In genomic region chr17:67244621-67245072, GRCh38 we compare ENCODE assay signal across 8 cellular contexts. TPM values are rescaled to one million over a fixed set of nuclear protein-coding genes. Genes with fewer than 3 reads are reported as not detected.
A peak's percentile ranks its signal among the peaks of the same experiment; 100 is the strongest.
DNase-seq lines count a peak whose midpoint lies in the region; ATAC-seq and TF ChIP-seq lines count a peak whose summit lies in the region.

No MANE protein-coding gene starts in this region.

- H3K36me3 ChIP-seq in heart right ventricle = peaks cover 0 to 25% (median 0%) of the 10 kb centered on the region in 9 donors

- peak overlapping the region; percentile 89 to 94 for H3K4me3 Mint-ChIP-seq in activated T-cell treated with anti-CD3 and anti-CD28 coated beads, Interleukin-2, amount 50 U/mL, for 72 hours
- peak overlapping the region; percentile 81 for H3K4me3 Mint-ChIP-seq in activated CD8-positive, alpha-beta T cell treated with anti-CD3 and anti-CD28 coated beads for 36 hours

- CTCF ChIA-PET in activated CD8-positive, alpha-beta T cell treated with anti-CD3 and anti-CD28 coated beads for 36 hours (lab: Charles Lee) = interaction anchor here (1.1 kb wide), 2 partner anchors 28 to 44 kb away, joined by 3 read pairs; no protein-coding TSS in a partner anchor

- H3K9me3 ChIP-seq in heart right ventricle = no peaks in the 10 kb centered on the region

- H3K27me3 Mint-ChIP-seq in activated T-cell treated with anti-CD3 and anti-CD28 coated beads, Interleukin-2, amount 50 U/mL, for 72 hours (ENCODE audit: low read depth) = peaks cover 9% of the 10 kb centered on the region
- H3K27me3 Mint-ChIP-seq in activated CD8-positive, alpha-beta T cell treated with anti-CD3 and anti-CD28 coated beads for 36 hours = peaks cover 5% of the 10 kb centered on the region

- H3K36me3 Mint-ChIP-seq in activated T-cell treated with anti-CD3 and anti-CD28 coated beads, Interleukin-2, amount 50 U/mL, for 72 hours (ENCODE audit: insufficient read depth in 2 of 2) = peaks cover 6 to 9% of the 10 kb centered on the region in 2 donors
- peaks cover 15% of the 10 kb centered on the region for H3K36me3 Mint-ChIP-seq in activated CD8-positive, alpha-beta T cell treated with anti-CD3 and anti-CD28 coated beads for 36 hours (ENCODE audit: low read depth)

- no peak for TF ChIP-seq CTCF in activated CD8-positive, alpha-beta T cell treated with anti-CD3 and anti-CD28 coated beads for 36 hours (IDR thresholded peaks at IDR 0.05)
- TF ChIP-seq CTCF in heart right ventricle (IDR thresholded peaks at IDR 0.05) = no peak
- no peak for TF ChIP-seq CTCF in retinal pigment epithelial cell (conservative IDR thresholded peaks at IDR 0.05; ENCODE audit: low read depth, low read length)

- intact Hi-C loops in activated CD8-positive, alpha-beta T cell treated with anti-CD3 and anti-CD28 coated beads for 36 hours (cut with micrococcal nuclease) = no loop called here
- intact Hi-C loops in heart right ventricle (cut with DNase I) = loop anchor here in 3 of 10 donors (5.0 to 10.0 kb wide), 3 partner anchors 43 to 120 kb away; partner anchors contain the start of gene PSMD12 (in 1 of the 3)

- no peak overlapping the region for H3K27ac Mint-ChIP-seq in activated T-cell treated with anti-CD3 and anti-CD28 coated beads, Interleukin-2, amount 50 U/mL, for 72 hours
- H3K27ac Mint-ChIP-seq in activated CD8-positive, alpha-beta T cell treated with anti-CD3 and anti-CD28 coated beads for 36 hours = peak overlapping the region; percentile 87

- DNase-seq in activated T-cell treated with anti-CD3 and anti-CD28 coated beads, Interleukin-2, amount 50 U/mL, for 72 hours = peak in 1 of 2 donors; percentile 37
- DNase-seq in activated T-cell treated with anti-CD3 and anti-CD28 coated beads, Interleukin-2, amount 50 U/mL, for 48 hours = no peak
- peak; percentile 18 for DNase-seq in activated CD8-positive, alpha-beta T cell treated with anti-CD3 and anti-CD28 coated beads for 36 hours
- no peak for DNase-seq in heart right ventricle
- no peak for DNase-seq in retinal pigment epithelial cell (ENCODE audit: low read depth)
- no peak for DNase-seq in effector CD4-positive, alpha-beta T cell

- ATAC-seq in activated T-cell treated with anti-CD3 and anti-CD28 coated beads, Interleukin-2, amount 50 U/mL, for 72 hours (replicated peaks in 1 of 2) = peak; percentile 46 to 63
- peak; percentile 23 for ATAC-seq in HG03159 (IDR thresholded peaks at IDR 0.05; ENCODE audit: unreplicated experiment)
- peak; percentile 17 for ATAC-seq in activated CD8-positive, alpha-beta T cell treated with anti-CD3 and anti-CD28 coated beads for 36 hours
- peak; percentile 8 to 67 (median 36) for ATAC-seq in heart right ventricle
- ATAC-seq in HG03565 (IDR thresholded peaks at IDR 0.05; ENCODE audit: unreplicated experiment) = no peak

- H3K4me3 ChIP-seq in heart right ventricle (peak overlapping the region; percentile 76 to 100 (median 98)), retinal pigment epithelial cell (ENCODE audit: low read length) (peak overlapping the region; percentile 84)

- H3K27ac ChIP-seq in heart right ventricle = peak overlapping the region; percentile 65 to 97 (median 92)

- 0 to 1% methylated on average over 21 to 40 of the region's 42 CpGs for WGBS in heart right ventricle, 2 donors

- H3K9me3 Mint-ChIP-seq in activated T-cell treated with anti-CD3 and anti-CD28 coated beads, Interleukin-2, amount 50 U/mL, for 72 hours = no peaks in the 10 kb centered on the region
- no peaks in the 10 kb centered on the region for H3K9me3 Mint-ChIP-seq in activated CD8-positive, alpha-beta T cell treated with anti-CD3 and anti-CD28 coated beads for 36 hours

- peaks cover 5 to 61% (median 46%) of the 10 kb centered on the region in 9 donors for H3K4me1 ChIP-seq in heart right ventricle

- H3K4me1 Mint-ChIP-seq in activated T-cell treated with anti-CD3 and anti-CD28 coated beads, Interleukin-2, amount 50 U/mL, for 72 hours (ENCODE audit: low read depth) = peaks cover 45% of the 10 kb centered on the region
- peaks cover 50% of the 10 kb centered on the region for H3K4me1 Mint-ChIP-seq in activated CD8-positive, alpha-beta T cell treated with anti-CD3 and anti-CD28 coated beads for 36 hours (ENCODE audit: low read depth)

- H3K27me3 ChIP-seq in heart right ventricle = no peaks in the 10 kb centered on the region

- POLR2A ChIA-PET in activated CD8-positive, alpha-beta T cell treated with anti-CD3 and anti-CD28 coated beads for 36 hours (lab: Charles Lee) = interaction anchor here (0.8 to 1.4 kb wide), 5 partner anchors 10 to 86 kb away, joined by 3 to 5 read pairs (median 4); no protein-coding TSS in a partner anchor

RNA-seq across cellular contexts. Expression of gene HELZ, which starts 0.3 kb away (rescaled TPM):
- 10 to 100 TPM; 51.3 to 52.0 TPM for total RNA-seq in activated T-cell treated with anti-CD3 and anti-CD28 coated beads, Interleukin-2, amount 50 U/mL, for 72 hours
- 10 to 100 TPM; 74.4 to 74.9 TPM for total RNA-seq in activated CD8-positive, alpha-beta T cell treated with anti-CD3 and anti-CD28 coated beads for 36 hours
- 10 to 100 TPM; 27.4 to 50.3 (median 41.7) TPM for total RNA-seq in heart right ventricle
- 1 to 10 TPM; 2.4 to 4.5 TPM for polyA plus RNA-seq in heart right ventricle
